15 cellular contexts compared by ENCODE assay signal in the genomic region with DNA sequence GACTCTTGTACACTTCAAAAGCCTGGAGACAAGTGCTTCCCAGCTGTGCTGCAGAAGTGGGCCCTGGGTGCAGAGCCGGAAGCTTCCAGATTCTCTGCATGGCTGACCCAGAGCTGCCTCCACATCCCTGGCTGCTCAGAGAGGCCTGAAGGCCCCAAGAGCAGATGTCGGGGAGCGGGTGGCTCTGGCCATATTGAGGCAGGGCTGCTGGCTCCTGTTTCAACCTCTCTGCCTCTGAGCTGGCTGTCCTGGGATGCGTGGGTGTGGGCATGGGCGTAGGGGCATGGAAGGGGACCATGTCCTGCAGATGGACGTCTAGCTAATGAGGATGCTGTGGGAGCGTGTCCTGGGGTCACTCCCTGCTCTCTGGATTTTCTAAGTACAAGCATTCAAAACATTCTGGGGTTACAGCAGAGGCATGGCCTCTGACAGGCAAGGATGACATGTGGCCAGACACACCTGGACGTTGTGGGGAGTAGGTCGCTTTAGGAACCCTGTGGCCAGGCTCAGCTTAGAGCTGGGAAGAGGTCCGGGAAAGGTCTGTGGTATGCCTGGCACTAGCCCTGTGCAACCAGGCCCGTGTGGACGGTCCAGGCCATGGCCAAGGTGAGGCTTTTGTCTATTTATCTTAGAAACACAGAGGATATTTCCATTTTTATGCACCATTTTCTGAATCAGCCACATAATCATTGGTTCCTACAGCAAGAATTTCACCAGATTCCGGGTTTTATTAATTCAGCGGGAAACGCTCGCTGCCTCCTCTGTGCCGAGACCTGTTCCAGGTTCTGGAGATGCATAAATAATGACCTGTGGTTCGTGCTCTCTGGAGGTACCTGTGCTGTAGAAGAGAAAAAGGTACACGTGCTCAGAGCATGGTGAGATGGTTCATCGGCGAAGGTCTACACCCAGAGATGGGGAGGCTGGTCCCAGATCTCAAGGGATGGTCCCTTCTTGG.
DNase-seq lines count a peak whose midpoint lies in the region; ATAC-seq and TF ChIP-seq lines count a peak whose summit lies in the region.
"Had no signal": no experiment of that assay in that cellular context is flagged by ENCODE, and none has a peak within 500 bp of the region (broad histone marks: within the 10 kb centered on the region; RNA-seq: fewer than 3 reads in every experiment).

No MANE protein-coding gene starts in this region.

- intact Hi-C loops in sigmoid colon (cut with DNase I): no loop called here

- no peak overlapping the region for H3K23ac ChIP-seq in H9 (ENCODE audit: insufficient read length, low read depth, low read length)

- H3K4me1 ChIP-seq in H9 (ENCODE audit: insufficient read depth, low read length) (no peaks in the 10 kb centered on the region), sigmoid colon (no peaks in the 10 kb centered on the region)
- H3K4me1 ChIP-seq: HAP-1 had no signal

- H3K36me3 Mint-ChIP-seq in H9 (ENCODE audit: insufficient read depth in 1 of 3, low read depth in 3 of 3): no peaks in the 10 kb centered on the region; a peak in 1 of 7 replicates
- no peaks in the 10 kb centered on the region for H3K36me3 Mint-ChIP-seq in neural crest cell (ENCODE audit: low read depth)
- H3K36me3 Mint-ChIP-seq in activated T-cell treated with anti-CD3 and anti-CD28 coated beads, Interleukin-2, amount 50 U/mL, for 72 hours (ENCODE audit: insufficient read depth in 2 of 2): no peaks in the 10 kb centered on the region

- no peak overlapping the region for H3K4ac ChIP-seq in H9 (ENCODE audit: low read depth, low read length)

- H2BK5ac ChIP-seq in H9 (ENCODE audit: insufficient read length, low read length): no peak overlapping the region

- ATAC-seq in activated T-cell treated with anti-CD3 and anti-CD28 coated beads, Interleukin-2, amount 50 U/mL, for 72 hours (replicated peaks in 1 of 2): no peak

- no peak overlapping the region for H3K56ac ChIP-seq in H9 (ENCODE audit: insufficient read length, low read depth, low read length)

- no peak for TF ChIP-seq EP300 in sigmoid colon (IDR thresholded peaks at IDR 0.05)

- H3K23me2 ChIP-seq in H9 (ENCODE audit: insufficient read length, low read depth, low read length, poor library complexity, severe bottlenecking): no peaks in the 10 kb centered on the region

- no peak overlapping the region for H2BK120ac ChIP-seq in H9 (ENCODE audit: low read depth, low read length, poor library complexity, severe bottlenecking)

- POLR2A ChIA-PET in GM10248 (lab: Yijun Ruan, JAX): no interaction called here

- peaks cover 0 to 4% of the 10 kb centered on the region in 2 experiments; a peak in 3 of 5 replicates for H3K9me3 Mint-ChIP-seq in H9
- peaks cover 4% of the 10 kb centered on the region for H3K9me3 Mint-ChIP-seq in neural crest cell
- peaks cover 0 to 5% of the 10 kb centered on the region in 2 donors for H3K9me3 Mint-ChIP-seq in activated T-cell treated with anti-CD3 and anti-CD28 coated beads, Interleukin-2, amount 50 U/mL, for 72 hours

- H3K36me3 ChIP-seq in sigmoid colon: no peaks in the 10 kb centered on the region
- H3K36me3 ChIP-seq: HAP-1 had no signal

- CTCF ChIA-PET in GM10248 (lab: Yijun Ruan, JAX): interaction anchor here (1.5 kb wide), 1 partner anchor 10 kb away, joined by 3 read pairs; no protein-coding TSS in a partner anchor

- H4K20me1 ChIP-seq in H9 (ENCODE audit: control insufficient read depth, insufficient read depth, insufficient read length): no peaks in the 10 kb centered on the region

- no peak overlapping the region for H4K5ac ChIP-seq in H9 (ENCODE audit: insufficient read length, low read depth, low read length)

- no peaks in the 10 kb centered on the region for H3K79me1 ChIP-seq in H9 (ENCODE audit: insufficient read depth, low read depth, low read length, poor library complexity, severe bottlenecking)

- H3K27me3 ChIP-seq in H9 (ENCODE audit: insufficient read depth, low read length) (no peaks in the 10 kb centered on the region; the same call in 1 of the 2 replicates), sigmoid colon (no peaks in the 10 kb centered on the region)

- H3K18ac ChIP-seq in H9 (ENCODE audit: insufficient read length, low read depth, low read length): no peak overlapping the region

- H3K4me1 Mint-ChIP-seq in H9 (no peaks in the 10 kb centered on the region; a peak in 1 of 4 replicates), neural crest cell (peaks cover 12% of the 10 kb centered on the region)
- H3K4me1 Mint-ChIP-seq in activated T-cell treated with anti-CD3 and anti-CD28 coated beads, Interleukin-2, amount 50 U/mL, for 72 hours (ENCODE audit: low read depth): no peaks in the 10 kb centered on the region

- H2BK20ac ChIP-seq in H9 (ENCODE audit: low read depth, low read length, poor library complexity, severe bottlenecking): no peak overlapping the region

- no peak overlapping the region for H2AFZ ChIP-seq in H9 (ENCODE audit: low read length)

- H3K9me3 ChIP-seq in H9 (ENCODE audit: control insufficient read depth, low read depth, low read length) (no peaks in the 10 kb centered on the region), sigmoid colon (no peaks in the 10 kb centered on the region)
- H3K9me3 ChIP-seq: HAP-1 had no signal

- H2AK5ac ChIP-seq in H9 (ENCODE audit: insufficient read length, low read length): no peak overlapping the region

- WGBS in H9 (ENCODE audit: extremely low coverage, insufficient read length, low lambda C conversion rate): no CpG with 5 or more reads among the region's 21 CpGs
- WGBS in sigmoid colon, 2 donors: 84 to 87% methylated on average over 21 of the region's 21 CpGs

- H3K14ac ChIP-seq in H9 (ENCODE audit: insufficient read depth, low read length): no peak overlapping the region

- H3K79me2 ChIP-seq in H9 (ENCODE audit: insufficient read depth, low read length): no peaks in the 10 kb centered on the region

- no peak overlapping the region for H2BK12ac ChIP-seq in H9 (ENCODE audit: insufficient read length, low read depth, low read length)

- H3K27ac ChIP-seq in H9 (ENCODE audit: insufficient read length, low read depth, low read length) (no peak overlapping the region), sigmoid colon (no peak overlapping the region)

- H3K27ac Mint-ChIP-seq in H9 (no peak overlapping the region), neural crest cell (ENCODE audit: unreplicated experiment) (peak overlapping the region; percentile 43)
- H3K27ac Mint-ChIP-seq in activated T-cell treated with anti-CD3 and anti-CD28 coated beads, Interleukin-2, amount 50 U/mL, for 72 hours: no peak overlapping the region
- H3K27ac Mint-ChIP-seq: CD4-positive, alpha-beta T cell had no signal

- H3K4me3 ChIP-seq in sigmoid colon: no peak overlapping the region
- H3K4me3 ChIP-seq: HAP-1 had no signal

- peak; percentile 24 for DNase-seq in activated effector memory CD4-positive, alpha-beta T cell treated with anti-CD3 and anti-CD28 coated beads, Interleukin-2, amount 50 U/mL, for 16 hours
- DNase-seq in activated effector memory CD4-positive, alpha-beta T cell treated with Interleukin-2 at 50 U/mL for 16 hours: no peak
- DNase-seq in H9: peak; percentile 17
- DNase-seq in neural crest cell (ENCODE audit: low read depth, low spot score): no peak
- peak; percentile 33 for DNase-seq in sigmoid colon
- no peak for DNase-seq in GM10248 (ENCODE audit: extremely low spot score)
- no peak for DNase-seq in activated T-cell treated with anti-CD3 and anti-CD28 coated beads, Interleukin-2, amount 50 U/mL, for 72 hours
- no peak for DNase-seq in GDM1 (lab: John Stamatoyannopoulos, UW)
- DNase-seq: ACHN, C1 segment of cervical spinal cord, Calu3, DMS 273 treated with DMSO at 0.1 percent for 48 hours, GOT3 had no signal

- H3T11ph ChIP-seq in H9 (ENCODE audit: low read length): no peak overlapping the region

- no peak overlapping the region for H4K8ac ChIP-seq in H9 (replicated peaks; ENCODE audit: insufficient read length, low read depth, low read length)

- no peak overlapping the region for H4K91ac ChIP-seq in H9 (ENCODE audit: insufficient read length, low read depth, low read length)

- H3K27me3 Mint-ChIP-seq in H9 (ENCODE audit: low read depth) (peaks cover 4% of the 10 kb centered on the region), neural crest cell (ENCODE audit: low read depth) (peaks cover 14% of the 10 kb centered on the region)
- H3K27me3 Mint-ChIP-seq in activated T-cell treated with anti-CD3 and anti-CD28 coated beads, Interleukin-2, amount 50 U/mL, for 72 hours (ENCODE audit: low read depth): no peaks in the 10 kb centered on the region

- H3K4me3 Mint-ChIP-seq in H9 (no peak overlapping the region), neural crest cell (no peak overlapping the region)
- no peak overlapping the region for H3K4me3 Mint-ChIP-seq in activated T-cell treated with anti-CD3 and anti-CD28 coated beads, Interleukin-2, amount 50 U/mL, for 72 hours
- H3K4me3 Mint-ChIP-seq: CD4-positive, alpha-beta T cell had no signal

- no peak for TF ChIP-seq CTCF in H9 (conservative IDR thresholded peaks at IDR 0.05)
- TF ChIP-seq CTCF in neural crest cell (conservative IDR thresholded peaks at IDR 0.05): no peak
- TF ChIP-seq CTCF in sigmoid colon (IDR thresholded peaks at IDR 0.05): no peak
- TF ChIP-seq CTCF in GM10248 (IDR thresholded peaks at IDR 0.05; ENCODE audit: control extremely low read depth, extremely low read depth, low read depth, missing control alignments): no peak

- TF ChIP-seq POLR2A in sigmoid colon (IDR thresholded peaks at IDR 0.05): no peak

- H3K4me2 ChIP-seq in H9 (ENCODE audit: insufficient read depth, insufficient read length, low read length): no peak overlapping the region

- no peak overlapping the region for H3K9ac ChIP-seq in H9 (ENCODE audit: extremely low read depth, insufficient read length, low read length)

- no peak overlapping the region for H2BK15ac ChIP-seq in H9 (ENCODE audit: low read depth, low read length)

Comparison
In these comparisons a context has a peak if more than half of its experiments do, and no peak if none do; other contexts are left out.
1. DNase-seq: peak in activated effector memory CD4-positive, alpha-beta T cell treated with anti-CD3 and anti-CD28 coated beads, Interleukin-2, amount 50 U/mL, for 16 hours (single experiment), H9 (single experiment) and sigmoid colon (single experiment); none in activated effector memory CD4-positive, alpha-beta T cell treated with Interleukin-2 at 50 U/mL for 16 hours (single experiment), neural crest cell (single experiment), GM10248 (single experiment), activated T-cell treated with anti-CD3 and anti-CD28 coated beads, Interleukin-2, amount 50 U/mL, for 72 hours (0 of 2) and GDM1 (single experiment).